In genomic region chr18:66159451-66159850, GRCh38 we compare ENCODE assay signal across 35 cellular contexts.
"Had no signal": no experiment of that assay in that cellular context is flagged by ENCODE, and none has a peak within 500 bp of the region (broad histone marks: within the 10 kb centered on the region; RNA-seq: fewer than 3 reads in every experiment).

No MANE protein-coding gene starts in this region.

- H3K27me3 ChIP-seq: MG63 had no signal

- H3K4me3 ChIP-seq: MG63 had no signal

- H3K36me3 ChIP-seq: MG63 had no signal

- H3K9me3 ChIP-seq: MG63 had no signal

- DNase-seq: Karpas-422, Kasumi-1, MG63, MM.1S, MV-4-11, NCI-H1048, NCI-H1092, NCI-H1092 treated with DMSO at 0.1 percent for 48 hours, NCI-H1105, NCI-H1105 treated with DMSO at 0.1 percent for 48 hours, NCI-H1417, NCI-H1417 treated with DMSO at 0.1 percent for 48 hours, NCI-H1436, NCI-H1436 treated with DMSO at 0.1 percent for 48 hours, NCI-H146, NCI-H1694, NCI-H1694 treated with DMSO at 0.1 percent for 48 hours, NCI-H187 treated with DMSO at 0.1 percent for 48 hours, NCI-H1930, NCI-H2029, NCI-H2029 treated with DMSO at 0.1 percent for 48 hours, NCI-H2081, NCI-H2081 treated with DMSO at 0.1 percent for 48 hours, NCI-H2107, NCI-H2171, NCI-H2171 treated with DMSO at 0.1 percent for 48 hours, NCI-H2227 treated with DMSO at 0.1 percent for 48 hours, NCI-H226, NCI-H345, NCI-H446, NCI-H446 treated with DMSO at 0.1 percent for 48 hours, NCI-H510A, NCI-H510A treated with DMSO at 0.1 percent for 48 hours, NCI-H524, NCI-H524 treated with DMSO at 0.1 percent for 48 hours had no signal
